In the genomic region with DNA sequence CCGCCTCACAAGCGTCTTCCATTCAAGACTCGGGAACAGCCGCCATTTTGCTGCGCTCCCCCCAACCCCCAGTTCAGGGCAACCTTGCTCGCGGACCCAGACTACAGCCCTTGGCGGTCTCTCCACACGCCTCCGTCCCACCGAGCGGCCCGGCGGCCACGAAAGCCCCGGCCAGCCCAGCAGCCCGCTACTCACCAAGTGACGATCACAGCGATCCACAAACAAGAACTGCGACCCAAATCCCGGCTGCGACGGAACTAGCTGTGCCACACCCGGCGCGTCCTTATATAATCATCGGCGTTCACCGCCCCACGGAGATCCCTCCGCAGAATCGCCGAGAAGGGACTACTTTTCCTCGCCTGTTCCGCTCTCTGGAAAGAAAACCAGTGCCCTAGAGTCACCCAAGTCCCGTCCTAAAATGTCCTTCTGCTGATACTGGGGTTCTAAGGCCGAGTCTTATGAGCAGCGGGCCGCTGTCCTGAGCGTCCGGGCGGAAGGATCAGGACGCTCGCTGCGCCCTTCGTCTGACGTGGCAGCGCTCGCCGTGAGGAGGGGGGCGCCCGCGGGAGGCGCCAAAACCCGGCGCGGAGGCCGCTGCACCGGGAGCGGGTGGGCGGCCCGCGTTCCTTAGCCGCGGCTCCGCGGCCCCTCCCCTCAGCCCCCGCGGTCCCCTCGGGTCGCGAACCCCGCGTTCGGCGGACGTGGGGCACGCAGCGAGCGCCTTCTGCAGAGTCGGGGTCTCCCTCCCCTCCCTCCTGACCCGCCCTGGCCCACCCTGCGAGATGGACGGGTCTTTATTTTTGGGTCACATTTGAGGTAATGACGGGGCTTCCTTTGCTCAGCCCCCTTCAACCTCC, we compare ENCODE assay signal across 1 cellular context.
TF ChIP-seq lines count a peak whose summit lies in the region.

Gene UBC, minus strand, starts transcription at position 259 of the 857 bp plus-strand sequence. CDS start 879 bp downstream, outside the sequence.

TF ChIP-seq in A549, 52 proteins besides CTCF, POLR2A, EP300 and RAD21 (continued from another document):
- no peak for TF ChIP-seq KDM5A (IDR thresholded peaks at IDR 0.05)
- TF ChIP-seq CBX2 (IDR thresholded peaks at IDR 0.05; ENCODE audit: borderline replicate concordance, low read depth), result no peak
- no peak for TF ChIP-seq MYC (IDR thresholded peaks at IDR 0.05; ENCODE audit: borderline replicate concordance, low read length)
- TF ChIP-seq, protein P1, sequence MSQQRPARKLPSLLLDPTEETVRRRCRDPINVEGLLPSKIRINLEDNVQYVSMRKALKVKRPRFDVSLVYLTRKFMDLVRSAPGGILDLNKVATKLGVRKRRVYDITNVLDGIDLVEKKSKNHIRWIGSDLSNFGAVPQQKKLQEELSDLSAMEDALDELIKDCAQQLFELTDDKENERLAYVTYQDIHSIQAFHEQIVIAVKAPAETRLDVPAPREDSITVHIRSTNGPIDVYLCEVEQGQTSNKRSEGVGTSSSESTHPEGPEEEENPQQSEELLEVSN (IDR thresholded peaks at IDR 0.05; ENCODE audit: borderline replicate concordance, low read depth), result 0 out of 2 replicates have a peak, but pooled peaks have one; percentile 1
- TF ChIP-seq ZNF302 (CRISPR knock-in tag; IDR thresholded peaks at IDR 0.05), result peak; percentile 14; the same call in 1 of the 2 replicates
- no peak for TF ChIP-seq NFE2L2 (conservative IDR thresholded peaks at IDR 0.05; ENCODE audit: low read length)
- TF ChIP-seq, protein P2, sequence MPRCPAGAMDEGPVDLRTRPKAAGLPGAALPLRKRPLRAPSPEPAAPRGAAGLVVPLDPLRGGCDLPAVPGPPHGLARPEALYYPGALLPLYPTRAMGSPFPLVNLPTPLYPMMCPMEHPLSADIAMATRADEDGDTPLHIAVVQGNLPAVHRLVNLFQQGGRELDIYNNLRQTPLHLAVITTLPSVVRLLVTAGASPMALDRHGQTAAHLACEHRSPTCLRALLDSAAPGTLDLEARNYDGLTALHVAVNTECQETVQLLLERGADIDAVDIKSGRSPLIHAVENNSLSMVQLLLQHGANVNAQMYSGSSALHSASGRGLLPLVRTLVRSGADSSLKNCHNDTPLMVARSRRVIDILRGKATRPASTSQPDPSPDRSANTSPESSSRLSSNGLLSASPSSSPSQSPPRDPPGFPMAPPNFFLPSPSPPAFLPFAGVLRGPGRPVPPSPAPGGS (IDR thresholded peaks at IDR 0.05), result peak; percentile 99
- TF ChIP-seq RFX5 (IDR thresholded peaks at IDR 0.05), result peak; percentile 91
- TF ChIP-seq MAX (IDR thresholded peaks at IDR 0.05), result peak; percentile 83
- peak; percentile 95 for TF ChIP-seq TP53 (CRISPR knock-in tag; IDR thresholded peaks at IDR 0.05)
- TF ChIP-seq RCOR1 (IDR thresholded peaks at IDR 0.05; ENCODE audit: low read depth, low read length), result no peak
- no peak for TF ChIP-seq RARB (CRISPR knock-in tag; IDR thresholded peaks at IDR 0.05)
- TF ChIP-seq FOSL2 (IDR thresholded peaks at IDR 0.05), result peak; percentile 81
- peak; percentile 97 for TF ChIP-seq FOSL2 (CRISPR knock-in tag; IDR thresholded peaks at IDR 0.05)
- TF ChIP-seq EHMT2 (IDR thresholded peaks at IDR 0.05; ENCODE audit: low read depth), result no peak
- TF ChIP-seq RNF2 (IDR thresholded peaks at IDR 0.05; ENCODE audit: borderline replicate concordance, low read depth), result no peak
- peak; percentile 28 to 56; a peak in 1 of 4 replicates for TF ChIP-seq CEBPB (IDR thresholded peaks at IDR 0.05)
- TF ChIP-seq ZFP36 (IDR thresholded peaks at IDR 0.05; ENCODE audit: borderline replicate concordance, partially characterized antibody), result no peak
- TF ChIP-seq, protein P3, sequence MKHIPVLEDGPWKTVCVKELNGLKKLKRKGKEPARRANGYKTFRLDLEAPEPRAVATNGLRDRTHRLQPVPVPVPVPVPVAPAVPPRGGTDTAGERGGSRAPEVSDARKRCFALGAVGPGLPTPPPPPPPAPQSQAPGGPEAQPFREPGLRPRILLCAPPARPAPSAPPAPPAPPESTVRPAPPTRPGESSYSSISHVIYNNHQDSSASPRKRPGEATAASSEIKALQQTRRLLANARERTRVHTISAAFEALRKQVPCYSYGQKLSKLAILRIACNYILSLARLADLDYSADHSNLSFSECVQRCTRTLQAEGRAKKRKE (CRISPR knock-in tag; IDR thresholded peaks at IDR 0.05; ENCODE audit: low read depth), result peak; percentile 40; the same call in 1 of the 2 replicates
- TF ChIP-seq NR3C1 (IDR thresholded peaks at IDR 0.05), result no peak
